In genomic region chr9:99822096-99822595, GRCh38 we compare ENCODE assay signal across 8 cellular contexts. TPM values are rescaled to one million over a fixed set of nuclear protein-coding genes. Genes with fewer than 3 reads are reported as not detected.
DNase-seq lines count a peak whose midpoint lies in the region; ATAC-seq and TF ChIP-seq lines count a peak whose summit lies in the region.

No MANE protein-coding gene starts in this region.

- 0% methylated on average over 24 to 34 of the region's 34 CpGs for WGBS in endodermal cell (ENCODE audit: insufficient coverage in 1 of 2, insufficient read length in 1 of 2), 2 experiments

- no peaks in the 10 kb centered on the region for H3K9me3 ChIP-seq in PC-9 (ENCODE audit: insufficient read depth, low read depth)
- H3K9me3 ChIP-seq in endodermal cell (ENCODE audit: control insufficient read depth, low read length): no peaks in the 10 kb centered on the region

- TF ChIP-seq CTCF in PC-9 (conservative IDR thresholded peaks at IDR 0.05): no peak
- no peak for TF ChIP-seq CTCF in endodermal cell (conservative IDR thresholded peaks at IDR 0.05)
- no peak for TF ChIP-seq CTCF in GM13977 (IDR thresholded peaks at IDR 0.05; ENCODE audit: extremely low read depth, insufficient read depth, missing control alignments)

- CTCF ChIA-PET in PC-9 (lab: Charles Lee): no interaction called here

- H3K27me3 Mint-ChIP-seq in endodermal cell (ENCODE audit: insufficient read depth): peaks cover 69% of the 10 kb centered on the region
- H3K27me3 Mint-ChIP-seq in natural killer cell treated with Interleukin-12 subunit alpha and Interleukin-12 subunit beta and Interleukin-15 and Interleukin-18, amount 100 ng/mL, for 72 hours: peaks cover 9 to 21% of the 10 kb centered on the region in 2 donors

- no peak for ATAC-seq in natural killer cell treated with Interleukin-12 subunit alpha and Interleukin-12 subunit beta and Interleukin-15 and Interleukin-18, amount 100 ng/mL, for 72 hours
- no peak for ATAC-seq in HG02759 (IDR thresholded peaks at IDR 0.05; ENCODE audit: unreplicated experiment)

- peak; percentile 49 for DNase-seq in NCI-H526 treated with DMSO at 0.1 percent for 48 hours (lab: John Stamatoyannopoulos, UW)
- no peak for DNase-seq in NCI-H526 (lab: John Stamatoyannopoulos, UW)
- no peak for DNase-seq in PC-9
- DNase-seq in endodermal cell: no peak
- no peak for DNase-seq in natural killer cell treated with Interleukin-12 subunit alpha and Interleukin-12 subunit beta and Interleukin-15 and Interleukin-18, amount 100 ng/mL, for 72 hours (ENCODE audit: low spot score)
- DNase-seq in GM13977 (ENCODE audit: low spot score): no peak
- no peak for DNase-seq in NCI-H2227 (lab: John Stamatoyannopoulos, UW; ENCODE audit: unreplicated experiment)

- H3K27ac Mint-ChIP-seq in endodermal cell: peak overlapping the region; percentile 95
- H3K27ac Mint-ChIP-seq in natural killer cell treated with Interleukin-12 subunit alpha and Interleukin-12 subunit beta and Interleukin-15 and Interleukin-18, amount 100 ng/mL, for 72 hours: peak overlapping the region; percentile 83 to 89

- H2AFZ ChIP-seq in PC-9: peak overlapping the region; percentile 94

- no peaks in the 10 kb centered on the region for H3K79me2 ChIP-seq in PC-9 (ENCODE audit: low read depth)

- in situ Hi-C loops in GM13977 (cut with MboI; ENCODE audit: low pct_unique_long_range_greater_than_20kb, low sequenced_read_pairs, unreplicated experiment): loop anchor here (25.0 kb wide), 2 partner anchors 490 to 635 kb away; no protein-coding TSS in a partner anchor

- peaks cover 44% of the 10 kb centered on the region for H3K4me1 Mint-ChIP-seq in endodermal cell
- H3K4me1 Mint-ChIP-seq in natural killer cell treated with Interleukin-12 subunit alpha and Interleukin-12 subunit beta and Interleukin-15 and Interleukin-18, amount 100 ng/mL, for 72 hours (ENCODE audit: low read depth in 2 of 2): peaks cover 63 to 65% of the 10 kb centered on the region in 2 donors

- H4K20me1 ChIP-seq in PC-9 (ENCODE audit: insufficient read depth): no peaks in the 10 kb centered on the region

- peaks cover 32% of the 10 kb centered on the region for H3K4me1 ChIP-seq in PC-9 (replicated peaks; ENCODE audit: insufficient read depth)
- H3K4me1 ChIP-seq in endodermal cell (ENCODE audit: control insufficient read depth, insufficient read depth, low read length): peaks cover 7% of the 10 kb centered on the region

- H3K36me3 Mint-ChIP-seq in endodermal cell (ENCODE audit: low read depth): no peaks in the 10 kb centered on the region
- H3K36me3 Mint-ChIP-seq in natural killer cell treated with Interleukin-12 subunit alpha and Interleukin-12 subunit beta and Interleukin-15 and Interleukin-18, amount 100 ng/mL, for 72 hours: no peaks in the 10 kb centered on the region

- BruUV-seq in PC-9 (replicated peaks; lab: Mats Ljungman, UMichigan): TSS peak; percentile 62

- H3K4me3 ChIP-seq in PC-9: peak overlapping the region; percentile 87
- H3K4me3 ChIP-seq in endodermal cell (ENCODE audit: low read length): peak overlapping the region; percentile 79

- H3F3A ChIP-seq in PC-9 (ENCODE audit: insufficient read depth, low read depth): peaks cover 9% of the 10 kb centered on the region; the same call in 1 of the 2 replicates

- H3K27me3 ChIP-seq in PC-9 (ENCODE audit: insufficient read depth, low read depth): peaks cover 20% of the 10 kb centered on the region
- H3K27me3 ChIP-seq in endodermal cell (ENCODE audit: control insufficient read depth, insufficient read depth, low read length, poor library complexity, severe bottlenecking): peaks cover 57% of the 10 kb centered on the region

- intact Hi-C loops in PC-9 (cut with micrococcal nuclease; ENCODE audit: unreplicated experiment): loop anchor here (5.0 to 10.0 kb wide), 4 partner anchors 143 to 1575 kb away; partner anchors contain the start of genes MRPL50, MSANTD3 and ZNF189

- H3K4me2 ChIP-seq in PC-9: peak overlapping the region; percentile 93

- H3K9me2 ChIP-seq in PC-9 (ENCODE audit: insufficient read depth): no peaks in the 10 kb centered on the region

- H3K36me3 ChIP-seq in PC-9 (ENCODE audit: low read depth) (no peaks in the 10 kb centered on the region), endodermal cell (ENCODE audit: control insufficient read depth, insufficient read depth, low read length) (no peaks in the 10 kb centered on the region)

- H3K27ac ChIP-seq in PC-9 (no peak overlapping the region), endodermal cell (ENCODE audit: low read depth, low read length) (peak overlapping the region; percentile 73)

- POLR2A ChIA-PET in PC-9 (lab: Charles Lee; ENCODE audit: unreplicated experiment): interaction anchor here (0.7 kb wide), 1 partner anchor 244 kb away, joined by 4 read pairs; no protein-coding TSS in a partner anchor

- H3K9me3 Mint-ChIP-seq in endodermal cell: no peaks in the 10 kb centered on the region
- H3K9me3 Mint-ChIP-seq in natural killer cell treated with Interleukin-12 subunit alpha and Interleukin-12 subunit beta and Interleukin-15 and Interleukin-18, amount 100 ng/mL, for 72 hours: no peaks in the 10 kb centered on the region

- peak overlapping the region; percentile 61 for H3K9ac ChIP-seq in endodermal cell (ENCODE audit: extremely low read depth, low read length, poor library complexity, severe bottlenecking)

- H3K4me3 Mint-ChIP-seq in endodermal cell: peak overlapping the region; percentile 82
- peak overlapping the region; percentile 94 for H3K4me3 Mint-ChIP-seq in natural killer cell treated with Interleukin-12 subunit alpha and Interleukin-12 subunit beta and Interleukin-15 and Interleukin-18, amount 100 ng/mL, for 72 hours

RNA-seq across cellular contexts. Expression of gene NR4A3, which starts 0.5 kb away (rescaled TPM):
- total RNA-seq in PC-9 (2021): not detected in 2 replicates
- under 1 TPM; 0.37 to 0.75 TPM for total RNA-seq in endodermal cell
- 0.85 TPM for polyA plus RNA-seq in endodermal cell (2013, experiment 1 of 2)
- polyA plus RNA-seq in endodermal cell (2013, experiment 2 of 2): 1.2 TPM
- total RNA-seq in natural killer cell treated with Interleukin-12 subunit alpha and Interleukin-12 subunit beta and Interleukin-15 and Interleukin-18, amount 100 ng/mL, for 72 hours: 1 to 10 TPM; 1.3 to 2.4 TPM
